In the genomic region with DNA sequence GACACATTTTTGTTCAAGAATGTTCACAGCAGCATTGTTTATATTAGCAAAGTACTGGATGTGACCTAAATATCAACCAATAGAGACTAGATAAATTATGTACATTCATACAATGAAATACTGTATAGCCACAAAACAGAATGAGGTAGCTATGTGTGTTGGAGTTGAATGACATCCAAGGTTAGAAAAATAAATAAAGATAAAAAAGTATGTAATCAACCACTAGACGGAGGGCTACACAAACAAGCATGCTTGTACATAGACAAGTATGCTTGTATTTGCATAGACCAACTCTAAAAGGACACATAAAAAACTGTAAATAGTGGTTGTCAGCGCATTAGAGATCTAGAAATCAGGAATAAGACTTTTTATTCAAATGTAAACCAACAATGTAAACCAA, we compare ENCODE assay signal across 8 cellular contexts. TPM values are rescaled to one million over a fixed set of nuclear protein-coding genes. Genes with fewer than 3 reads are reported as not detected.
DNase-seq lines count a peak whose midpoint lies in the region; ATAC-seq and TF ChIP-seq lines count a peak whose summit lies in the region.

No MANE protein-coding gene starts in this region.

- H3K4me3 ChIP-seq in GM23338 (peak overlapping the region; percentile 93), fibroblast of pulmonary artery (replicated peaks; ENCODE audit: low read depth, low read length) (peak overlapping the region; percentile 92), skeletal muscle tissue (ENCODE audit: low read length in 3 of 3) (peak overlapping the region; percentile 60 to 95 (median 87))

- H3K4me2 ChIP-seq in GM23338, result peak overlapping the region; percentile 93

- H3K9ac ChIP-seq in skeletal muscle tissue (ENCODE audit: low read depth in 1 of 3, low read length in 3 of 3), result peak overlapping the region; percentile 89 to 95 (median 93)

- H3K36me3 Mint-ChIP-seq in GM23338 (ENCODE audit: low read depth) (peaks cover 64% of the 10 kb centered on the region), T-cell (peaks cover 52% of the 10 kb centered on the region)

- TF ChIP-seq CTCF in GM23338 (conservative IDR thresholded peaks at IDR 0.05; ENCODE audit: low read depth in 2 of 2) (no peak), fibroblast of pulmonary artery (IDR thresholded peaks at IDR 0.05; ENCODE audit: low read length, missing control alignments) (peak; percentile 11)

- H3K4me1 ChIP-seq in GM23338 (ENCODE audit: insufficient read depth) (peaks cover 36% of the 10 kb centered on the region), skeletal muscle tissue (ENCODE audit: control insufficient read depth in 3 of 3, insufficient read depth in 3 of 3, low read length in 3 of 3) (peaks cover 9 to 52% (median 35%) of the 10 kb centered on the region in 3 donors)

- peaks cover 53% of the 10 kb centered on the region for H4K20me1 ChIP-seq in GM23338 (replicated peaks; ENCODE audit: insufficient read depth)

- peaks cover 8% of the 10 kb centered on the region for H3K27me3 Mint-ChIP-seq in GM23338 (ENCODE audit: insufficient read depth, low read depth, poor library complexity)
- no peaks in the 10 kb centered on the region for H3K27me3 Mint-ChIP-seq in T-cell

- peak overlapping the region; percentile 95 for H3K4me3 Mint-ChIP-seq in GM23338
- H3K4me3 Mint-ChIP-seq in T-cell, result peak overlapping the region; percentile 84 to 98 (median 97)

- no peak overlapping the region for H2AFZ ChIP-seq in GM23338

- H3K9me3 Mint-ChIP-seq in GM23338 (peaks cover 13% of the 10 kb centered on the region; the same call in 2 of the 3 replicates), T-cell (no peaks in the 10 kb centered on the region)

- peaks cover 74% of the 10 kb centered on the region for H3K79me2 ChIP-seq in GM23338 (replicated peaks; ENCODE audit: insufficient read depth)

- POLR2A ChIA-PET in T-cell (lab: Charles Lee), result interaction anchor here in 1 of 2 donors (0.6 to 1.7 kb wide), 2 partner anchors 17 to 271 kb away, joined by 4 read pairs; no protein-coding TSS in a partner anchor

- ATAC-seq in GM23338 (no peak), T-cell (replicated peaks in 1 of 4) (no peak), HG03095 (IDR thresholded peaks at IDR 0.05; ENCODE audit: unreplicated experiment) (no peak)

- intact Hi-C loops in posterior vena cava (cut with DNase I), result no loop called here

- H3K36me3 ChIP-seq in GM23338 (ENCODE audit: insufficient read depth) (peaks cover 6% of the 10 kb centered on the region; the same call in 1 of the 2 replicates), skeletal muscle tissue (ENCODE audit: control insufficient read depth in 3 of 3, insufficient read depth in 3 of 3, low read length in 3 of 3) (peaks cover 7 to 13% (median 10%) of the 10 kb centered on the region in 3 donors)

- H3K27ac Mint-ChIP-seq in GM23338, result no peak overlapping the region
- no peak overlapping the region for H3K27ac Mint-ChIP-seq in T-cell

- H3F3A ChIP-seq in GM23338 (replicated peaks; ENCODE audit: low read depth), result no peaks in the 10 kb centered on the region

- no peaks in the 10 kb centered on the region for H3K9me2 ChIP-seq in GM23338 (ENCODE audit: insufficient read depth)

- H3K27me3 ChIP-seq in GM23338 (ENCODE audit: insufficient read depth) (no peaks in the 10 kb centered on the region), skeletal muscle tissue (ENCODE audit: control insufficient read depth in 3 of 3, insufficient read depth in 3 of 3, low read length in 3 of 3) (no peaks in the 10 kb centered on the region)

- H3K27ac ChIP-seq in GM23338 (ENCODE audit: low read depth), result no peak overlapping the region
- H3K27ac ChIP-seq in skeletal muscle tissue (ENCODE audit: low read depth, low read length), result peak overlapping the region; percentile 98

- no peaks in the 10 kb centered on the region for H3K9me3 ChIP-seq in skeletal muscle tissue (ENCODE audit: control insufficient read depth in 3 of 3, low read length in 3 of 3)

- no peak for DNase-seq in GM23338 (ENCODE audit: low spot score)
- DNase-seq in T-cell, result no peak
- DNase-seq in fibroblast of pulmonary artery (ENCODE audit: low read depth), result no peak
- DNase-seq in posterior vena cava (ENCODE audit: low spot score), result no peak
- DNase-seq in NCI-H2029 treated with DMSO at 0.1 percent for 48 hours (lab: John Stamatoyannopoulos, UW), result no peak
- no peak for DNase-seq in DMS153 (lab: John Stamatoyannopoulos, UW)

- H3K4me1 Mint-ChIP-seq in GM23338, result peaks cover 44% of the 10 kb centered on the region
- H3K4me1 Mint-ChIP-seq in T-cell, result peaks cover 72 to 78% (median 76%) of the 10 kb centered on the region in 3 donors

- CTCF ChIA-PET in T-cell (lab: Charles Lee), result interaction anchor here (0.5 to 2.6 kb wide), 3 partner anchors 33 to 36 kb away, joined by 3 to 9 read pairs (median 7); no protein-coding TSS in a partner anchor

TF ChIP-seq in GM23338, 12 proteins besides CTCF, POLR2A, EP300 and RAD21:
- TF ChIP-seq STAT1 (IDR thresholded peaks at IDR 0.05; ENCODE audit: unreplicated experiment), result no peak
- no peak for TF ChIP-seq JUNB (IDR thresholded peaks at IDR 0.05; ENCODE audit: unreplicated experiment)
- no peak for TF ChIP-seq REST (IDR thresholded peaks at IDR 0.05; ENCODE audit: unreplicated experiment)
- TF ChIP-seq EZH2phosphoT487 (IDR thresholded peaks at IDR 0.05; ENCODE audit: unreplicated experiment), result no peak
- no peak for TF ChIP-seq POLR2AphosphoS5 (IDR thresholded peaks at IDR 0.05; ENCODE audit: low read depth)
- no peak for TF ChIP-seq EZH2 (IDR thresholded peaks at IDR 0.05; ENCODE audit: low read depth, unreplicated experiment)
TF ChIP-seq in GM23338: peak in this region for 0.

RNA-seq across cellular contexts. Expression of gene FEM1C, which starts 3.0 kb away (rescaled TPM):
- total RNA-seq in GM23338 (2014; rRNA removed; shearing (Covaris generic)), result 21.6 and 22.3 TPM in 2 replicates
- polyA plus RNA-seq in GM23338 (2016; fragmentation: Nextera tagmentation; extraction: Ambion mirVana), result 4.5 and 4.7 TPM in 2 replicates
- total RNA-seq in T-cell (10 to 100 TPM; 14.2 to 30.3 (median 15.3) TPM), skeletal muscle tissue (39.1 TPM), posterior vena cava (10 to 100 TPM; 25.6 to 32.8 TPM)
